Comparison of ENCODE assay signal across 9 cellular contexts in genomic region chr20:38927902-38928578, GRCh38. TPM values are rescaled to one million over a fixed set of nuclear protein-coding genes. Genes with fewer than 3 reads are reported as not detected.
DNase-seq lines count a peak whose midpoint lies in the region; ATAC-seq and TF ChIP-seq lines count a peak whose summit lies in the region.
"Had no signal": no experiment of that assay in that cellular context is flagged by ENCODE, and none has a peak within 500 bp of the region (broad histone marks: within the 10 kb centered on the region; RNA-seq: fewer than 3 reads in every experiment).

No MANE protein-coding gene starts in this region.

- H3K9me3 Mint-ChIP-seq in activated CD8-positive, alpha-beta memory T cell treated with anti-CD3 and anti-CD28 coated beads, Interleukin-2, amount 10 ng/mL, durations not matched to agents 7 days and 5 days (ENCODE audit: low read depth) = no peaks in the 10 kb centered on the region
- H3K9me3 Mint-ChIP-seq in stimulated activated effector memory CD8-positive, alpha-beta T cell treated with anti-CD3 and anti-CD28 coated beads, Interleukin-12 subunit alpha, Interleukin-12 subunit beta, amount 100 ng/mL, for 72 hours = no peaks in the 10 kb centered on the region

- H3K9me2 ChIP-seq in PC-3 (replicated peaks; ENCODE audit: low read length) = no peaks in the 10 kb centered on the region

- peak; percentile 51 for DNase-seq in activated CD8-positive, alpha-beta memory T cell treated with anti-CD3 and anti-CD28 coated beads, Interleukin-2, amount 10 ng/mL, durations not matched to agents 7 days and 5 days
- no peak for DNase-seq in activated CD8-positive, alpha-beta memory T cell treated with anti-CD3 and anti-CD28 coated beads for 24 hours
- DNase-seq in PC-3 = peak; percentile 43
- no peak for DNase-seq in stimulated activated effector memory CD8-positive, alpha-beta T cell treated with anti-CD3 and anti-CD28 coated beads, Interleukin-12 subunit alpha, Interleukin-12 subunit beta, amount 100 ng/mL, for 72 hours (ENCODE audit: low spot score in 2 of 2)
- DNase-seq in heart right ventricle = no peak
- no peak for DNase-seq in activated CD8-positive, alpha-beta memory T cell treated with anti-CD3 and anti-CD28 coated beads, Interleukin-2, amount 50 U/mL, for 48 hours
- DNase-seq: NCI-H1417 had no signal

- peaks cover 30% of the 10 kb centered on the region for H3K36me3 Mint-ChIP-seq in activated CD8-positive, alpha-beta memory T cell treated with anti-CD3 and anti-CD28 coated beads, Interleukin-2, amount 10 ng/mL, durations not matched to agents 7 days and 5 days
- H3K36me3 Mint-ChIP-seq in stimulated activated effector memory CD8-positive, alpha-beta T cell treated with anti-CD3 and anti-CD28 coated beads, Interleukin-12 subunit alpha, Interleukin-12 subunit beta, amount 100 ng/mL, for 72 hours = peaks cover 63% of the 10 kb centered on the region

- no peak overlapping the region for H2AFZ ChIP-seq in PC-3 (ENCODE audit: low read length)

- CTCF ChIA-PET in activated CD8-positive, alpha-beta memory T cell treated with anti-CD3 and anti-CD28 coated beads, Interleukin-2, amount 10 ng/mL, durations not matched to agents 7 days and 5 days (lab: Charles Lee) = interaction anchor here (0.7 to 11.5 kb wide), 6 partner anchors 8 to 120 kb away, joined by 3 to 131 read pairs (median 6); partner anchors contain the start of gene DHX35
- CTCF ChIA-PET in PC-3 (lab: Charles Lee) = no interaction called here

- no peaks in the 10 kb centered on the region for H3K9me3 ChIP-seq in PC-3 (ENCODE audit: low read length)
- H3K9me3 ChIP-seq in esophagus (ENCODE audit: control insufficient read depth in 2 of 2, insufficient read depth in 1 of 2, low read depth in 1 of 2, low read length in 1 of 2) = no peaks in the 10 kb centered on the region
- H3K9me3 ChIP-seq in heart right ventricle = no peaks in the 10 kb centered on the region

- TF ChIP-seq CTCF in PC-3 (conservative IDR thresholded peaks at IDR 0.05; ENCODE audit: low read depth, low read length) (no peak), heart right ventricle (IDR thresholded peaks at IDR 0.05) (no peak)

- H3K27me3 Mint-ChIP-seq in activated CD8-positive, alpha-beta memory T cell treated with anti-CD3 and anti-CD28 coated beads, Interleukin-2, amount 10 ng/mL, durations not matched to agents 7 days and 5 days = no peaks in the 10 kb centered on the region

- intact Hi-C loops in PC-3 (cut with micrococcal nuclease) = no loop called here
- intact Hi-C loops in heart right ventricle (cut with DNase I) = loop anchor here in 9 of 10 donors (2.0 to 10.0 kb wide), 5 partner anchors 35 to 121 kb away; partner anchors contain the start of gene DHX35 (in 2 of the 9)

- H3K36me3 ChIP-seq in PC-3 (ENCODE audit: low read depth, low read length) (peaks cover 10% of the 10 kb centered on the region; the same call in 1 of the 2 replicates), esophagus (ENCODE audit: control insufficient read depth in 2 of 2, insufficient read depth in 2 of 2, low read length in 1 of 2) (peaks cover 0 to 2% of the 10 kb centered on the region in 2 donors), heart right ventricle (peaks cover 0 to 3% (median 0%) of the 10 kb centered on the region in 9 donors)

- H3K4me1 ChIP-seq in PC-3 (ENCODE audit: insufficient read depth, low read length) = peaks cover 30% of the 10 kb centered on the region
- H3K4me1 ChIP-seq in esophagus (ENCODE audit: control insufficient read depth in 2 of 2, insufficient read depth in 2 of 2, low read length in 1 of 2) = peaks cover 0 to 6% of the 10 kb centered on the region in 2 donors
- peaks cover 0 to 30% (median 17%) of the 10 kb centered on the region in 9 donors for H3K4me1 ChIP-seq in heart right ventricle

- H3K9ac ChIP-seq in PC-3 (ENCODE audit: low read length) = peak overlapping the region; percentile 91

- H3F3A ChIP-seq in PC-3 (ENCODE audit: low read length, unreplicated experiment) = no peaks in the 10 kb centered on the region

- H3K27me3 ChIP-seq in PC-3 (ENCODE audit: low read length) (no peaks in the 10 kb centered on the region), esophagus (ENCODE audit: control insufficient read depth in 1 of 2, insufficient read depth in 2 of 2, low read length in 2 of 2) (no peaks in the 10 kb centered on the region), heart right ventricle (peaks cover 0 to 6% (median 0%) of the 10 kb centered on the region in 7 donors)

- H3K4me3 ChIP-seq in PC-3 (ENCODE audit: low read length) (peak overlapping the region; percentile 95), esophagus (ENCODE audit: low read depth in 1 of 2, low read length in 2 of 2) (peak overlapping the region; percentile 28 to 70), heart right ventricle (peak overlapping the region in 1 of 10 donors; percentile 74)

- no peak for ATAC-seq in activated CD8-positive, alpha-beta memory T cell treated with anti-CD3 and anti-CD28 coated beads, Interleukin-2, amount 10 ng/mL, durations not matched to agents 7 days and 5 days
- ATAC-seq in PC-3 = peak; percentile 1; the same call in 1 of the 2 replicates
- ATAC-seq in stimulated activated effector memory CD8-positive, alpha-beta T cell treated with anti-CD3 and anti-CD28 coated beads, Interleukin-12 subunit alpha, Interleukin-12 subunit beta, amount 100 ng/mL, for 72 hours = no peak
- no peak for ATAC-seq in GM21447 (IDR thresholded peaks at IDR 0.05; ENCODE audit: unreplicated experiment)
- no peak for ATAC-seq in heart right ventricle

- 32 to 46% methylated on average over 5 of the region's 5 CpGs for WGBS in esophagus, 2 donors
- WGBS in heart right ventricle, 2 donors = 63 to 72% methylated on average over 5 of the region's 5 CpGs

- H4K20me1 ChIP-seq in PC-3 (ENCODE audit: low read length) = peaks cover 44% of the 10 kb centered on the region

- H3K4me2 ChIP-seq in PC-3 (ENCODE audit: low read length) = peak overlapping the region; percentile 94

- no TSS peak for BruUV-seq in PC-3 (replicated peaks; lab: Mats Ljungman, UMichigan)

- H3K27ac ChIP-seq in PC-3 (ENCODE audit: low read length) = no peak overlapping the region
- peak overlapping the region; percentile 57 to 75 for H3K27ac ChIP-seq in esophagus (ENCODE audit: low read depth in 2 of 2, low read length in 1 of 2)
- no peak overlapping the region for H3K27ac ChIP-seq in heart right ventricle

- peaks cover 53% of the 10 kb centered on the region for H3K4me1 Mint-ChIP-seq in activated CD8-positive, alpha-beta memory T cell treated with anti-CD3 and anti-CD28 coated beads, Interleukin-2, amount 10 ng/mL, durations not matched to agents 7 days and 5 days
- H3K4me1 Mint-ChIP-seq in stimulated activated effector memory CD8-positive, alpha-beta T cell treated with anti-CD3 and anti-CD28 coated beads, Interleukin-12 subunit alpha, Interleukin-12 subunit beta, amount 100 ng/mL, for 72 hours = peaks cover 33% of the 10 kb centered on the region

- peaks cover 69% of the 10 kb centered on the region for H3K79me2 ChIP-seq in PC-3 (ENCODE audit: low read length)

- POLR2A ChIA-PET in PC-3 (lab: Charles Lee; ENCODE audit: unreplicated experiment) = interaction anchor here (0.6 kb wide), 1 partner anchor 92 kb away, joined by 14 read pairs; no protein-coding TSS in a partner anchor

- peak overlapping the region; percentile 81 for H3K4me3 Mint-ChIP-seq in activated CD8-positive, alpha-beta memory T cell treated with anti-CD3 and anti-CD28 coated beads, Interleukin-2, amount 10 ng/mL, durations not matched to agents 7 days and 5 days
- peak overlapping the region; percentile 73 for H3K4me3 Mint-ChIP-seq in stimulated activated effector memory CD8-positive, alpha-beta T cell treated with anti-CD3 and anti-CD28 coated beads, Interleukin-12 subunit alpha, Interleukin-12 subunit beta, amount 100 ng/mL, for 72 hours

- peak overlapping the region; percentile 66 for H3K27ac Mint-ChIP-seq in activated CD8-positive, alpha-beta memory T cell treated with anti-CD3 and anti-CD28 coated beads, Interleukin-2, amount 10 ng/mL, durations not matched to agents 7 days and 5 days
- H3K27ac Mint-ChIP-seq in stimulated activated effector memory CD8-positive, alpha-beta T cell treated with anti-CD3 and anti-CD28 coated beads, Interleukin-12 subunit alpha, Interleukin-12 subunit beta, amount 100 ng/mL, for 72 hours = peak overlapping the region; percentile 84

RNA-seq across cellular contexts. Expression of gene FAM83D, which starts 1.8 kb away (rescaled TPM):
- total RNA-seq in activated CD8-positive, alpha-beta memory T cell treated with anti-CD3 and anti-CD28 coated beads, Interleukin-2, amount 10 ng/mL, durations not matched to agents 7 days and 5 days = 10 to 100 TPM; 23.1 to 28.4 TPM
- 69.6 and 81.4 TPM in 2 replicates for total RNA-seq in PC-3 (2014; rRNA removed)
- 10 to 100 TPM; 32.6 to 62.0 TPM for polyA plus RNA-seq in esophagus
- total RNA-seq in heart right ventricle = 1 to 10 TPM in 1 of 10 donors, under 1 TPM in 9; 0.12 to 2.8 (median 0.46) TPM
- under 1 TPM; 0.15 to 0.67 TPM for polyA plus RNA-seq in heart right ventricle

RNA-seq across cellular contexts. Expression of gene DHX35, which starts 34.1 kb away (rescaled TPM):
- total RNA-seq in activated CD8-positive, alpha-beta memory T cell treated with anti-CD3 and anti-CD28 coated beads, Interleukin-2, amount 10 ng/mL, durations not matched to agents 7 days and 5 days = 10 to 100 TPM; 10.5 to 12.9 TPM
- total RNA-seq in PC-3 (2014; rRNA removed) (10.1 and 12.0 TPM in 2 replicates), heart right ventricle (10 to 100 TPM in 7 of 10 donors, 1 to 10 TPM in 3; 8.8 to 14.3 (median 10.6) TPM)
- polyA plus RNA-seq in esophagus (1 to 10 TPM; 6.5 to 9.6 TPM), heart right ventricle (1 to 10 TPM; 5.1 to 9.4 TPM)

Comparison
In these comparisons a context has a peak if more than half of its experiments do, and no peak if none do; other contexts are left out.
1. DNase-seq: peak in activated CD8-positive, alpha-beta memory T cell treated with anti-CD3 and anti-CD28 coated beads, Interleukin-2, amount 10 ng/mL, durations not matched to agents 7 days and 5 days (single experiment) and PC-3 (single experiment); none in activated CD8-positive, alpha-beta memory T cell treated with anti-CD3 and anti-CD28 coated beads for 24 hours (single experiment), stimulated activated effector memory CD8-positive, alpha-beta T cell treated with anti-CD3 and anti-CD28 coated beads, Interleukin-12 subunit alpha, Interleukin-12 subunit beta, amount 100 ng/mL, for 72 hours (0 of 2), heart right ventricle (0 of 2) and activated CD8-positive, alpha-beta memory T cell treated with anti-CD3 and anti-CD28 coated beads, Interleukin-2, amount 50 U/mL, for 48 hours (single experiment).
2. H3K27ac ChIP-seq: peak in esophagus (2 of 2); none in PC-3 (single experiment) and heart right ventricle (0 of 10).
3. RNA of gene FAM83D, which starts 1.8 kb away (total RNA-seq): 69.6 to 81.4 TPM in PC-3 and 23.1 to 28.4 TPM in activated CD8-positive, alpha-beta memory T cell treated with anti-CD3 and anti-CD28 coated beads, Interleukin-2, amount 10 ng/mL, durations not matched to agents 7 days and 5 days; 0.12 to 2.8 TPM in heart right ventricle; every median in the first group is over 4 times any median in the second.